Comparison of ENCODE assay signal across 19 cellular contexts in the genomic region with DNA sequence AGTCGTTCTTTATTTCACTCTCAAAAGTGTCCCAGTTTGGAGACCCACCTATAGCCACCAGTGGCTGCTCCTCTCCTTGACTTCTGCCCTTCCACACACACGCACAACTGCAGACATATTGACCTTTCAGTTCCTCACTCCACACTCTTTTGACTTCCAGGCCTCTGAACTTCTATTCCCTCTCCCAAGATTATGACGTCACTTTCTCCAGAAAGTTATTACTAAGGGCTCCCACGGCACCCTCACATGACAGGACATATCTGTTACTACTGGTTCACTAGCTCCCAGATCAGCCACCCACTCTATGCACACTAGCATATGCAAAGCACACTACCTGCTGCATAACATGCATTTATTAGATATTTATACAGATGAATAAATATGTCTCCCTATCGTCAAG. TPM values are rescaled to one million over a fixed set of nuclear protein-coding genes. Genes with fewer than 3 reads are reported as not detected.
A peak's percentile ranks its signal among the peaks of the same experiment; 100 is the strongest.
DNase-seq lines count a peak whose midpoint lies in the region; TF ChIP-seq lines count a peak whose summit lies in the region.
"Had no signal": no experiment of that assay in that cellular context is flagged by ENCODE, and none has a peak within 500 bp of the region (broad histone marks: within the 10 kb centered on the region; RNA-seq: fewer than 3 reads in every experiment).

No MANE protein-coding gene starts in this region.

- no peak for TF ChIP-seq POLR2A in breast epithelium (IDR thresholded peaks at IDR 0.05)

- CTCF ChIA-PET in MCF 10A (lab: Yijun Ruan, JAX) (interaction anchor here (0.5 to 1.2 kb wide), 2 partner anchors 8 to 110 kb away, joined by 3 to 4 read pairs; no protein-coding TSS in a partner anchor), Calu3 (lab: Charles Lee) (no interaction called here), OCI-LY7 (lab: Charles Lee; ENCODE audit: unreplicated experiment) (no interaction called here), RWPE1 (lab: Yijun Ruan, JAX) (no interaction called here)

- POLR2A ChIA-PET in MCF 10A (lab: Yijun Ruan, JAX) = interaction anchor here (0.5 to 1.0 kb wide), 2 partner anchors 11 to 236 kb away, joined by 3 read pairs; no protein-coding TSS in a partner anchor
- POLR2A ChIA-PET in OCI-LY7 (lab: Charles Lee) = interaction anchor here (1.1 kb wide), 1 partner anchor 10 kb away, joined by 3 read pairs; no protein-coding TSS in a partner anchor
- POLR2A ChIA-PET in RWPE1 (lab: Yijun Ruan, JAX; ENCODE audit: low non-redundant PET) = no interaction called here

- no peak overlapping the region for H2AFZ ChIP-seq in OCI-LY7 (ENCODE audit: low read length)
- H2AFZ ChIP-seq: GM23248 had no signal

- H3K4me3 ChIP-seq in breast epithelium (no peak overlapping the region), OCI-LY7 (ENCODE audit: low read depth, low read length, poor library complexity, severe bottlenecking) (no peak overlapping the region), endodermal cell (ENCODE audit: low read length) (no peak overlapping the region)
- H3K4me3 ChIP-seq: BLaER1, GM23248 had no signal

- no peak for TF ChIP-seq CTCF in MCF 10A (IDR thresholded peaks at IDR 0.05; ENCODE audit: unreplicated experiment)
- TF ChIP-seq CTCF in breast epithelium (IDR thresholded peaks at IDR 0.05) = no peak
- TF ChIP-seq CTCF in Calu3 (IDR thresholded peaks at IDR 0.05; ENCODE audit: unreplicated experiment) = no peak
- TF ChIP-seq CTCF in OCI-LY7 (conservative IDR thresholded peaks at IDR 0.05; ENCODE audit: low read length) = no peak
- no peak for TF ChIP-seq CTCF in endodermal cell (conservative IDR thresholded peaks at IDR 0.05)
- no peak for TF ChIP-seq CTCF in RWPE1 (conservative IDR thresholded peaks at IDR 0.05; ENCODE audit: low read depth)

- H3K9ac ChIP-seq in endodermal cell (ENCODE audit: extremely low read depth, low read length, poor library complexity, severe bottlenecking) = no peak overlapping the region
- H3K9ac ChIP-seq: BLaER1, GM23248 had no signal

- H3K36me3 Mint-ChIP-seq in MCF 10A (ENCODE audit: insufficient read depth, unreplicated experiment) (peaks cover 22% of the 10 kb centered on the region), Calu3 (ENCODE audit: insufficient read depth, unreplicated experiment) (peaks cover 1% of the 10 kb centered on the region), endodermal cell (ENCODE audit: low read depth) (peaks cover 35% of the 10 kb centered on the region)

- H3K27me3 Mint-ChIP-seq in MCF 10A (ENCODE audit: insufficient read depth, unreplicated experiment) (no peaks in the 10 kb centered on the region), Calu3 (ENCODE audit: unreplicated experiment) (no peaks in the 10 kb centered on the region), endodermal cell (ENCODE audit: insufficient read depth) (no peaks in the 10 kb centered on the region)
- H3K27me3 Mint-ChIP-seq: B cell; CD4-positive, alpha-beta T cell; CD8-positive, alpha-beta memory T cell had no signal

- no peaks in the 10 kb centered on the region for H3K36me3 ChIP-seq in breast epithelium
- peaks cover 77% of the 10 kb centered on the region for H3K36me3 ChIP-seq in OCI-LY7 (ENCODE audit: insufficient read depth, low read length)
- H3K36me3 ChIP-seq in endodermal cell (ENCODE audit: control insufficient read depth, insufficient read depth, low read length) = peaks cover 24% of the 10 kb centered on the region

- BruUV-seq in MCF 10A (replicated peaks; lab: Mats Ljungman, UMichigan) (no TSS peak), Calu3 (replicated peaks; lab: Mats Ljungman, UMichigan) (no TSS peak), OCI-LY7 (replicated peaks; lab: Mats Ljungman, UMichigan) (TSS peak; percentile 8)

- no peaks in the 10 kb centered on the region for H3K9me3 ChIP-seq in breast epithelium
- H3K9me3 ChIP-seq in OCI-LY7 (ENCODE audit: low read length) = no peaks in the 10 kb centered on the region
- no peaks in the 10 kb centered on the region for H3K9me3 ChIP-seq in endodermal cell (ENCODE audit: control insufficient read depth, low read length)
- H3K9me3 ChIP-seq: BLaER1 had no signal

- H3K9me3 Mint-ChIP-seq in MCF 10A (ENCODE audit: unreplicated experiment) (no peaks in the 10 kb centered on the region), Calu3 (ENCODE audit: low read depth, unreplicated experiment) (no peaks in the 10 kb centered on the region), endodermal cell (no peaks in the 10 kb centered on the region)
- H3K9me3 Mint-ChIP-seq: CD4-positive, alpha-beta T cell; CD8-positive, alpha-beta memory T cell; HFFc6 had no signal

- H3K79me2 ChIP-seq in OCI-LY7 (ENCODE audit: insufficient read depth, low read depth, low read length) = peaks cover 9% of the 10 kb centered on the region; the same call in 1 of the 2 replicates

- no peak overlapping the region for H3K4me2 ChIP-seq in OCI-LY7 (ENCODE audit: low read length)
- H3K4me2 ChIP-seq: BLaER1 had no signal

- H3K4me1 ChIP-seq in breast epithelium (no peaks in the 10 kb centered on the region), OCI-LY7 (ENCODE audit: insufficient read depth, low read length, poor library complexity, severe bottlenecking) (no peaks in the 10 kb centered on the region), endodermal cell (ENCODE audit: control insufficient read depth, insufficient read depth, low read length) (no peaks in the 10 kb centered on the region)
- H3K4me1 ChIP-seq: BLaER1 had no signal

- H3K27ac ChIP-seq in breast epithelium (no peak overlapping the region), OCI-LY7 (ENCODE audit: low read depth, low read length, poor library complexity, severe bottlenecking) (no peak overlapping the region), endodermal cell (ENCODE audit: low read depth, low read length) (no peak overlapping the region), RWPE1 (no peak overlapping the region)
- H3K27ac ChIP-seq: 22Rv1, BLaER1, C4-2B, GM23248 had no signal

- DNase-seq in MCF 10A (ENCODE audit: unreplicated experiment) (no peak), breast epithelium (ENCODE audit: low spot score in 2 of 2) (no peak), Calu3 (no peak), OCI-LY7 (ENCODE audit: low spot score) (no peak), endodermal cell (no peak), NCI-H1930 (lab: John Stamatoyannopoulos, UW) (no peak), NCI-H69 (lab: John Stamatoyannopoulos, UW) (no peak), RWPE1 (ENCODE audit: low spot score) (no peak)
- DNase-seq: CD4-positive, alpha-beta T cell; CD8-positive, alpha-beta memory T cell; DMS153; DND-41; GM23248; H7; HFFc6 had no signal

- intact Hi-C loops in MCF 10A (cut with micrococcal nuclease) = no loop called here
- intact Hi-C loops in breast epithelium (cut with DNase I; ENCODE audit: low total_unique reads) = no loop called here
- intact Hi-C loops in Calu3 (cut with micrococcal nuclease; ENCODE audit: unreplicated experiment) = no loop called here
- intact Hi-C loops in OCI-LY7 (cut with micrococcal nuclease; ENCODE audit: unreplicated experiment) = no loop called here

- H3K4me1 Mint-ChIP-seq in MCF 10A (ENCODE audit: insufficient read depth, unreplicated experiment) (peaks cover 6% of the 10 kb centered on the region), Calu3 (ENCODE audit: low read depth, unreplicated experiment) (no peaks in the 10 kb centered on the region), endodermal cell (peaks cover 12% of the 10 kb centered on the region)
- H3K4me1 Mint-ChIP-seq: B cell had no signal

- H3K27me3 ChIP-seq in breast epithelium (no peaks in the 10 kb centered on the region), endodermal cell (ENCODE audit: control insufficient read depth, insufficient read depth, low read length, poor library complexity, severe bottlenecking) (no peaks in the 10 kb centered on the region)
- H3K27me3 ChIP-seq: BLaER1 had no signal

- WGBS in endodermal cell (ENCODE audit: insufficient coverage in 1 of 2, insufficient read length in 1 of 2), 2 experiments = 93 to 94% methylated on average over 4 to 5 of the region's 5 CpGs

- H3K4me3 Mint-ChIP-seq in MCF 10A (ENCODE audit: unreplicated experiment) = no peak overlapping the region
- no peak overlapping the region for H3K4me3 Mint-ChIP-seq in Calu3 (ENCODE audit: low read depth, unreplicated experiment)
- H3K4me3 Mint-ChIP-seq in endodermal cell = no peak overlapping the region
- H3K4me3 Mint-ChIP-seq: B cell; CD4-positive, alpha-beta T cell; HFFc6 had no signal

- H4K20me1 ChIP-seq in OCI-LY7 (ENCODE audit: insufficient read depth, low read length) = no peaks in the 10 kb centered on the region

- H3K27ac Mint-ChIP-seq in MCF 10A (ENCODE audit: low read depth, unreplicated experiment) = peak overlapping the region; percentile 21
- H3K27ac Mint-ChIP-seq in Calu3 (ENCODE audit: unreplicated experiment) = peak overlapping the region; percentile 16
- peak overlapping the region; percentile 0 for H3K27ac Mint-ChIP-seq in endodermal cell
- H3K27ac Mint-ChIP-seq: B cell; CD4-positive, alpha-beta T cell; HFFc6 had no signal

- H3K9me2 ChIP-seq in OCI-LY7 (ENCODE audit: insufficient read depth, low read length) = no peaks in the 10 kb centered on the region

RNA-seq across cellular contexts. Expression of a gene that starts 45.9 kb away (rescaled TPM):
- total RNA-seq in MCF 10A (2022) (22.5 and 25.8 TPM in 2 replicates), breast epithelium (10 to 100 TPM; 17.1 to 24.6 (median 17.7) TPM), Calu3 (2022) (13.6 and 15.9 TPM in 2 replicates), OCI-LY7 (2022) (23.4 and 26.9 TPM in 2 replicates), endodermal cell (10 to 100 TPM; 28.8 to 32.0 TPM)
- total RNA-seq in OCI-LY7 (2014; rRNA removed; shearing (Covaris generic)) = 20.6 and 22.9 TPM in 2 replicates
- 16.3 TPM for polyA plus RNA-seq in endodermal cell (2013, experiment 1 of 2)
- polyA plus RNA-seq in endodermal cell (2013, experiment 2 of 2) = 15.3 TPM
